ENCODE assay signal across 10 cellular contexts in genomic region chr3:122975924-122976293, GRCh38. TPM values are rescaled to one million over a fixed set of nuclear protein-coding genes. Genes with fewer than 3 reads are reported as not detected.
DNase-seq lines count a peak whose midpoint lies in the region; ATAC-seq and TF ChIP-seq lines count a peak whose summit lies in the region.
"Had no signal": no experiment of that assay in that cellular context is flagged by ENCODE, and none has a peak within 500 bp of the region (broad histone marks: within the 10 kb centered on the region; RNA-seq: fewer than 3 reads in every experiment).

No MANE protein-coding gene starts in this region.

- H3K4me3 Mint-ChIP-seq in CD4-positive, alpha-beta T cell = no peak overlapping the region

- POLR2A ChIA-PET in CD4-positive, alpha-beta T cell (lab: Charles Lee) = no interaction called here

- H3K4me1 Mint-ChIP-seq in CD4-positive, alpha-beta T cell (ENCODE audit: low read depth) = peaks cover 15% of the 10 kb centered on the region

- no peaks in the 10 kb centered on the region for H3K36me3 Mint-ChIP-seq in CD4-positive, alpha-beta T cell (ENCODE audit: low read depth)

- CTCF ChIA-PET in CD4-positive, alpha-beta T cell (lab: Charles Lee) = no interaction called here

- TF ChIP-seq CTCF in CD4-positive, alpha-beta T cell (IDR thresholded peaks at IDR 0.05) = no peak

- no peaks in the 10 kb centered on the region for H3K27me3 Mint-ChIP-seq in CD4-positive, alpha-beta T cell

- intact Hi-C loops in CD4-positive, alpha-beta T cell (cut with DNase I, micrococcal nuclease) = no loop called here

- H3K9me3 Mint-ChIP-seq in CD4-positive, alpha-beta T cell = no peaks in the 10 kb centered on the region

- H3K27ac ChIP-seq in CD4-positive, alpha-beta T cell (ENCODE audit: low read depth, low read length) = no peak overlapping the region
- H3K27ac ChIP-seq: SK-N-MC had no signal

- no peak overlapping the region for H3K27ac Mint-ChIP-seq in CD4-positive, alpha-beta T cell

- no peaks in the 10 kb centered on the region for H3K27me3 ChIP-seq in CD4-positive, alpha-beta T cell (ENCODE audit: control insufficient read depth, insufficient read depth, low read length)
- H3K27me3 ChIP-seq: breast epithelium had no signal

- peak; percentile 63 for ATAC-seq in GM21423 (IDR thresholded peaks at IDR 0.05; ENCODE audit: unreplicated experiment)
- ATAC-seq in CD4-positive, alpha-beta T cell (ENCODE audit: poor library complexity) = no peak
- no peak for ATAC-seq in HG03108 (IDR thresholded peaks at IDR 0.05; ENCODE audit: unreplicated experiment)

- no peaks in the 10 kb centered on the region for H3K9me3 ChIP-seq in CD4-positive, alpha-beta T cell (ENCODE audit: control insufficient read depth, low read length)
- H3K9me3 ChIP-seq: breast epithelium had no signal

- peak; percentile 9 for DNase-seq in EH (ENCODE audit: low read depth)
- peak; percentile 9 for DNase-seq in NK-92 (lab: John Stamatoyannopoulos, UW; ENCODE audit: unreplicated experiment)
- peak; percentile 28 for DNase-seq in germinal center (ENCODE audit: low spot score)
- no peak for DNase-seq in NCI-H1694 (lab: John Stamatoyannopoulos, UW)
- DNase-seq in stimulated activated CD4-positive, alpha-beta T cell treated with anti-CD3 and anti-CD28 coated beads, Interleukin-15, amount 100 ng/mL, for 24 hours = no peak
- DNase-seq in CD4-positive, alpha-beta T cell = no peak

RNA-seq across cellular contexts. Expression of gene SEMA5B, which starts 51.7 kb away (rescaled TPM):
- under 1 TPM in 1 of 2 experiments, not detected in 1; 0.22 TPM for total RNA-seq in CD4-positive, alpha-beta T cell

Comparison
In these comparisons a context has a peak if more than half of its experiments do, and no peak if none do; other contexts are left out.
1. DNase-seq: peak in EH (single experiment), NK-92 (single experiment) and germinal center (single experiment); none in NCI-H1694 (single experiment), stimulated activated CD4-positive, alpha-beta T cell treated with anti-CD3 and anti-CD28 coated beads, Interleukin-15, amount 100 ng/mL, for 24 hours (single experiment) and CD4-positive, alpha-beta T cell (0 of 10).